ENCODE assay signal across 11 cellular contexts in the genomic region with DNA sequence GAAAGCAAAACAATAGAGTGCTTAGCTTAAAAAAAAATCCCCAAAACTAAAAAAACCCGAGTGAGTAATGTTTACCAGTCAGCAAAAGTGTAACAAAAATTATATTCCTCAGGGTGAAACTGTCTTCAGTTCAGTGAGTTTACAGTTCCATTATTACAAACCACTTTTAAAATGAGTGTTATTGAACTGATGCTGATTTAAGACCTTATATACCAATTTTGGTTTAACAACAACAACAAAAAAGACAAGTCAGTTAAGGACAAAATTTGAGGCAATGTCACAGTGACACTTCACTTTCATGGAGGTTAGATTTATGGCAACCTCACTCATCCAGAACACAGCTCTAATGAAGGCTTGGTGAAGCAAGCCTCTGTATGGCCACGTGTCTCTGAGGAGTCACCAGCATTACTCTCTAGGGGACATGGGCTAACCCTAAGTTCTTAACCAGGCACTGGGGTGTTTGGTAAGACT.
DNase-seq lines count a peak whose midpoint lies in the region; ATAC-seq and TF ChIP-seq lines count a peak whose summit lies in the region.
"Had no signal": no experiment of that assay in that cellular context is flagged by ENCODE, and none has a peak within 500 bp of the region (broad histone marks: within the 10 kb centered on the region; RNA-seq: fewer than 3 reads in every experiment).

No MANE protein-coding gene starts in this region.

- no peak overlapping the region for H3K4me2 ChIP-seq in neural progenitor cell

- H3K27me3 ChIP-seq in neural progenitor cell = no peaks in the 10 kb centered on the region

- peak; percentile 78 for ATAC-seq in GM19025 (IDR thresholded peaks at IDR 0.05; ENCODE audit: low read depth, unreplicated experiment)
- ATAC-seq in HG02571 (IDR thresholded peaks at IDR 0.05; ENCODE audit: unreplicated experiment) = peak; percentile 73
- ATAC-seq in HG03378 (IDR thresholded peaks at IDR 0.05; ENCODE audit: unreplicated experiment) = peak; percentile 87
- ATAC-seq: effector memory CD8-positive, alpha-beta T cell had no signal

- H3K79me2 ChIP-seq in neural progenitor cell (ENCODE audit: low read depth) = no peaks in the 10 kb centered on the region

- no peaks in the 10 kb centered on the region for H3K36me3 Mint-ChIP-seq in nephron progenitor cell (ENCODE audit: low read depth)
- H3K36me3 Mint-ChIP-seq in neural progenitor cell = no peaks in the 10 kb centered on the region
- H3K36me3 Mint-ChIP-seq: naive B cell had no signal

- peaks cover 10% of the 10 kb centered on the region for H3K4me1 Mint-ChIP-seq in nephron progenitor cell
- peaks cover 5% of the 10 kb centered on the region for H3K4me1 Mint-ChIP-seq in neural progenitor cell
- H3K4me1 Mint-ChIP-seq: naive B cell had no signal

- H3K9ac ChIP-seq in neural progenitor cell = no peak overlapping the region

- H3K9me3 ChIP-seq in neural progenitor cell (ENCODE audit: low read depth) = no peaks in the 10 kb centered on the region

- no peaks in the 10 kb centered on the region for H3K36me3 ChIP-seq in neural progenitor cell

- no peak overlapping the region for H3K4me3 Mint-ChIP-seq in nephron progenitor cell
- no peak overlapping the region for H3K4me3 Mint-ChIP-seq in neural progenitor cell
- H3K4me3 Mint-ChIP-seq: effector memory CD8-positive, alpha-beta T cell; naive B cell had no signal

- H3K27ac Mint-ChIP-seq in nephron progenitor cell (no peak overlapping the region), neural progenitor cell (no peak overlapping the region)
- H3K27ac Mint-ChIP-seq: effector memory CD8-positive, alpha-beta T cell; naive B cell had no signal

- H3K27me3 Mint-ChIP-seq in nephron progenitor cell (ENCODE audit: low read depth, poor library complexity) (no peaks in the 10 kb centered on the region), neural progenitor cell (ENCODE audit: insufficient read depth, low read depth) (no peaks in the 10 kb centered on the region)
- H3K27me3 Mint-ChIP-seq: effector memory CD8-positive, alpha-beta T cell; naive B cell had no signal

- H3K4me1 ChIP-seq in neural progenitor cell = peaks cover 4% of the 10 kb centered on the region

- no peak overlapping the region for H2AFZ ChIP-seq in neural progenitor cell (replicated peaks)

- DNase-seq in nephron progenitor cell (peak; percentile 3), neural progenitor cell (ENCODE audit: low spot score) (no peak), COLO668 (lab: John Stamatoyannopoulos, UW; ENCODE audit: unreplicated experiment) (no peak), COR-L47 (lab: John Stamatoyannopoulos, UW) (no peak)
- DNase-seq: effector memory CD8-positive, alpha-beta T cell; HCEC 1CT; naive B cell; NCI-H1417 had no signal

- no peaks in the 10 kb centered on the region for H3F3A ChIP-seq in neural progenitor cell (ENCODE audit: low read depth)

- H3K27ac ChIP-seq in neural progenitor cell = no peak overlapping the region

- TF ChIP-seq CTCF in nephron progenitor cell (IDR thresholded peaks at IDR 0.05) = no peak
- TF ChIP-seq CTCF in neural progenitor cell (IDR thresholded peaks at IDR 0.05) = no peak

- H3K4me3 ChIP-seq in neural progenitor cell = no peak overlapping the region

- no peaks in the 10 kb centered on the region for H3K9me3 Mint-ChIP-seq in nephron progenitor cell
- H3K9me3 Mint-ChIP-seq in neural progenitor cell = no peaks in the 10 kb centered on the region
- H3K9me3 Mint-ChIP-seq: naive B cell had no signal

- no peaks in the 10 kb centered on the region for H4K20me1 ChIP-seq in neural progenitor cell (ENCODE audit: low read depth)
